ENCODE assay signal across 31 cellular contexts in genomic region chr6:123594776-123595175, GRCh38. TPM values are rescaled to one million over a fixed set of nuclear protein-coding genes. Genes with fewer than 3 reads are reported as not detected.
"Had no signal": no experiment of that assay in that cellular context is flagged by ENCODE, and none has a peak within 500 bp of the region (broad histone marks: within the 10 kb centered on the region; RNA-seq: fewer than 3 reads in every experiment).

No MANE protein-coding gene starts in this region.

- H3K27ac ChIP-seq: KMS-11, Peyer's patch, SJSA1 had no signal

- DNase-seq: Karpas-422, NCI-H1092, NCI-H1105, NCI-H1417 treated with DMSO at 0.1 percent for 48 hours, NCI-H1436 treated with DMSO at 0.1 percent for 48 hours, NCI-H1694 treated with DMSO at 0.1 percent for 48 hours, NCI-H187 treated with DMSO at 0.1 percent for 48 hours, NCI-H2029, NCI-H2081, NCI-H2171 treated with DMSO at 0.1 percent for 48 hours, NCI-H2227 treated with DMSO at 0.1 percent for 48 hours, NCI-H345, NCI-H446, NCI-H524, NCI-H69, NCI-H748 treated with DMSO at 0.1 percent for 48 hours, NCI-H82, PC-3, Peyer's patch, Right ventricle myocardium superior, RPMI8226, SHP77 treated with DMSO at 0.1 percent for 48 hours, SK-N-SH, SW 1271, T-helper 1 cell had no signal

- H3K9me3 ChIP-seq: Peyer's patch, SJSA1, SK-N-SH had no signal

- H3K27me3 ChIP-seq: Peyer's patch, SJSA1 had no signal

- H3K36me3 ChIP-seq: Peyer's patch, SJSA1 had no signal

- H3K4me1 ChIP-seq: Peyer's patch, SJSA1 had no signal

- ATAC-seq: PC-3 had no signal

- H3K4me2 ChIP-seq: KMS-11, SK-N-SH had no signal

- H3K4me3 ChIP-seq: Peyer's patch, SJSA1 had no signal

- H3K9ac ChIP-seq: KMS-11, SK-N-SH had no signal

- H3K9me2 ChIP-seq: SK-N-SH had no signal

RNA-seq across cellular contexts. Expression of gene TRDN, which starts 42.0 kb away (rescaled TPM):
- total RNA-seq: LHCN-M2, MCF 10A, NCI-H460, OCI-LY7, PC-3, Peyer's patch, SJSA1 had no signal
- polyA plus RNA-seq: SK-N-SH had no signal
